ENCODE assay signal across 9 cellular contexts in the genomic region with DNA sequence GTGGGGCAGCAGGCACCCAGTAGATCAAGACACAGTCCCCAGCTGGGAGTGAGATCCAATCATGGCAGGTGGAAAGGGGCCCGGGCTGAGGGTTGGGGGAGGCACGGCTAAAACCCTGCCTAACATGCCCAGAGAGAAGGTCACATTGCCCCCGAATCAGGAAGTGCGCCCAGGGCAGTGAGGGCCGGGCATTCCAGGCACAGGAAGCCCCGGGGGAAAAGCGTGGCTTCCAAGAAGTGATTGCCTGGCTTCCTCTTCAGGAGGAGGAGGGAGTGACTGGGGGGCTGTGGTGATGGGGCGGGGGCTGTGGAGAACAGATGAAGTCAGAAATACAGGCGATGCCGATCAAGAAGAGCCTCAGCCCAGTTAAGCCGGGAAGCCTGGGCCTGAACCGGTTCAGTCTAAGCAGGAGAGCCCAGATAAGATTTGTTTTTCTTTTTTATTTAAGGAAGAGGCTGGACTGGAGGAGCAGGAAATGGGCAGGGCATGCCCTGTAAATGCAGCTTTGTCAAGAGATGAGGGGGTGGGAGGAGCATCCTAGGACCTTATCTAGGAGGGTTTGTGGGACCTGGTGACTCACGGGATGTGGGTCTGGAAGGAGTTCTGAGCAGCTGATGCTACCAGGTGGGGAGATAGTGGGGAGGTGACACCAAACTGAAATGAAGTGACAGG.
DNase-seq lines count a peak whose midpoint lies in the region; ATAC-seq and TF ChIP-seq lines count a peak whose summit lies in the region.
"Had no signal": no experiment of that assay in that cellular context is flagged by ENCODE, and none has a peak within 500 bp of the region (broad histone marks: within the 10 kb centered on the region; RNA-seq: fewer than 3 reads in every experiment).

No MANE protein-coding gene starts in this region.

- H3K4me3 ChIP-seq in upper lobe of right lung, result peak overlapping the region; percentile 8
- H3K4me3 ChIP-seq: SK-N-MC had no signal

- H3K27me3 ChIP-seq in upper lobe of right lung, result no peaks in the 10 kb centered on the region

- H3K36me3 ChIP-seq in upper lobe of right lung, result no peaks in the 10 kb centered on the region

- peak overlapping the region; percentile 88 for H3K27ac ChIP-seq in upper lobe of right lung
- H3K27ac ChIP-seq: SK-N-MC had no signal

- H3K9me3 ChIP-seq in upper lobe of right lung, result peaks cover 13% of the 10 kb centered on the region

- peak; percentile 66 for ATAC-seq in GM18861 (IDR thresholded peaks at IDR 0.05; ENCODE audit: unreplicated experiment)
- ATAC-seq in omental fat pad (ENCODE audit: low FRiP score), result peak; percentile 55
- ATAC-seq in upper lobe of right lung, result peak; percentile 87

- in situ Hi-C loops in G401 (cut with HindIII; ENCODE audit: low sequenced_read_pairs), result no loop called here

- peak; percentile 99 for DNase-seq in M059J (ENCODE audit: low read depth)
- DNase-seq in activated CD8-positive, alpha-beta memory T cell treated with anti-CD3 and anti-CD28 coated beads, Interleukin-2, amount 50 U/mL, for 4 hours, result peak; percentile 59
- DNase-seq in fibroblast of gingiva (ENCODE audit: low read depth), result peak; percentile 68
- DNase-seq in omental fat pad (ENCODE audit: low spot score), result peak; percentile 44
- peak; percentile 83 for DNase-seq in upper lobe of right lung
- no peak for DNase-seq in G401 (ENCODE audit: low spot score)
- no peak for DNase-seq in effector CD8-positive, alpha-beta T cell (lab: John Stamatoyannopoulos, UW)

- TF ChIP-seq CTCF in omental fat pad (IDR thresholded peaks at IDR 0.05) (no peak), upper lobe of right lung (IDR thresholded peaks at IDR 0.05) (no peak)

- intact Hi-C loops in upper lobe of right lung (cut with DNase I), result no loop called here

- peaks cover 39% of the 10 kb centered on the region for H3K4me1 ChIP-seq in upper lobe of right lung

Comparison
In these comparisons a context has a peak if more than half of its experiments do, and no peak if none do; other contexts are left out.
1. DNase-seq: peak in M059J (single experiment), activated CD8-positive, alpha-beta memory T cell treated with anti-CD3 and anti-CD28 coated beads, Interleukin-2, amount 50 U/mL, for 4 hours (single experiment), fibroblast of gingiva (single experiment), omental fat pad (single experiment) and upper lobe of right lung (single experiment); none in G401 (single experiment) and effector CD8-positive, alpha-beta T cell (single experiment).
2. Peak in every context shown above with its lines, with median percentiles within 50 percentile points of each other: ATAC-seq.